8 cellular contexts compared by ENCODE assay signal in the genomic region with DNA sequence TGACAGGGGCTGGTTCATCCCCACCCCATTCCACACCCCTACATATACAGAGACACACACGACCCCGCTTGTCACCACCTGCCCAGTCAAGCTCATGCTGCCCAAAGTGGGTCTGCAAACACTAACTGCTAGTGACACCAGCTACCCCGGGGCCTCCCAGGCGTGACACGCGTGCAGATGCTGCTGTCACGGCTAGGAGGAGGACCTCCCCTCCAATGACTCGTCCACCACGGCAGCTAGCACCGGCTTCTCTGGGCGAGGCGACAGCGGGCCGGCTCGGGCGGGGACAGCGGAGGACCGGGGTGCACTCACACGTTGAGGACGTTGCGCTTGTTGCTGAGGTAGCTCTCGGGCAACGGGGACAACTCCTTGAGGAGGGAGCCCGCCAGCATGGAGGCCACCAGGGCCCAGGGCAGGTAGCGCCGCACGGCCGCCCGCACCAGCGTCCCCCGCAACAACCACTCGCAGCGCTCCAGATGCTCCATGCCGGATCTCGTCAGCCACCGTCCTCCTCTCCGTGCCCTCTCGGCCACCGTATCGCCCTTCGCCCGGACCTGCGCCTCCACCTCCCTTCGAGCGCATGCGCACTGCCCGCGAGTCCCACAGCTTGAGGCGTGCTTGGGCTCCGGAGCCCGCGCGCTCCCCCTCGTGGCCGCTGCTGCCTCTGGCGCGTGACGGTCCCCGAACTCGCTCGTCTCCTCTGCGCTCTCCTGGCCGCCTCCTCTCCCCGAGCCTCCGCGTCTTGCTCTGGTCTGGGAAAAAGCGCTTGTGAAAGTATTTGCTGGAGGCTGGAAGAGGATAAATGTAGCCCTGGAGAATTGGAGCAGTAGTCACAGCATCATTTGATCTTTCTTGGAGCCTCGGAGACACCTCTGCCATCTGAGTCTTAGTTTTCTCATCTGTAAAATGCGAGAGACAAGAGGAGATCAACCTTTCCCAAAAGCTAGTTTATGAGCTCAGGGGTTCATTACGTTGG. TPM values are rescaled to one million over a fixed set of nuclear protein-coding genes. Genes with fewer than 3 reads are reported as not detected.
A peak's percentile ranks its signal among the peaks of the same experiment; 100 is the strongest.
DNase-seq lines count a peak whose midpoint lies in the region; ATAC-seq and TF ChIP-seq lines count a peak whose summit lies in the region.

A gene with protein sequence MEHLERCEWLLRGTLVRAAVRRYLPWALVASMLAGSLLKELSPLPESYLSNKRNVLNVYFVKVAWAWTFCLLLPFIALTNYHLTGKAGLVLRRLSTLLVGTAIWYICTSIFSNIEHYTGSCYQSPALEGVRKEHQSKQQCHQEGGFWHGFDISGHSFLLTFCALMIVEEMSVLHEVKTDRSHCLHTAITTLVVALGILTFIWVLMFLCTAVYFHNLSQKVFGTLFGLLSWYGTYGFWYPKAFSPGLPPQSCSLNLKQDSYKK (minus strand): TSS at position 539 of the 976 bp plus-strand sequence. CDS start 54 bp downstream, at position 485.

- H3K36me3 Mint-ChIP-seq in Calu3 (ENCODE audit: insufficient read depth, unreplicated experiment) (peaks cover 25% of the 10 kb centered on the region), endodermal cell (ENCODE audit: low read depth) (peaks cover 5% of the 10 kb centered on the region)

- H3K36me3 ChIP-seq in endodermal cell (ENCODE audit: control insufficient read depth, insufficient read depth, low read length) (no peaks in the 10 kb centered on the region), mesodermal cell (ENCODE audit: control insufficient read depth, insufficient read depth, low read length) (peaks cover 2% of the 10 kb centered on the region)

- CTCF ChIA-PET in Calu3 (lab: Charles Lee), result interaction anchor here (0.6 to 4.7 kb wide), 15 partner anchors 9 to 300 kb away, joined by 3 to 56 read pairs (median 4); partner anchors contain the start of gene OSER1

- H3K9me3 Mint-ChIP-seq in Calu3 (ENCODE audit: low read depth, unreplicated experiment) (no peaks in the 10 kb centered on the region), endodermal cell (no peaks in the 10 kb centered on the region)

- peak; percentile 100 for DNase-seq in Calu3
- peak in 75 of 76 experiments; percentile 50 to 99 (median 95) for DNase-seq in HUDEP-2 (lab: John Stamatoyannopoulos, UW; ENCODE audit: unreplicated experiment in 76 of 76)
- DNase-seq in NOMO-1 treated with DMSO at 0.1 percent for 48 hours (lab: John Stamatoyannopoulos, UW; ENCODE audit: unreplicated experiment), result peak; percentile 91
- DNase-seq in activated CD8-positive, alpha-beta memory T cell treated with anti-CD3 and anti-CD28 coated beads, Interleukin-2, amount 50 U/mL, for 1 hour (ENCODE audit: extremely low read depth), result peak; percentile 95
- peak; percentile 99 for DNase-seq in endodermal cell
- DNase-seq in stimulated activated CD8-positive, alpha-beta memory T cell treated with anti-CD3 and anti-CD28 coated beads, Interleukin-15, amount 100 ng/mL, for 24 hours (ENCODE audit: low read depth), result peak; percentile 99

- peak within 1 kb of the TSS; percentile 98 for H3K4me3 Mint-ChIP-seq in Calu3 (ENCODE audit: low read depth, unreplicated experiment)
- peak within 1 kb of the TSS; percentile 73 for H3K4me3 Mint-ChIP-seq in endodermal cell

- H3K9ac ChIP-seq in endodermal cell (ENCODE audit: extremely low read depth, low read length, poor library complexity, severe bottlenecking), result peak within 1 kb of the TSS; percentile 32

- peak within 1 kb of the TSS; percentile 87 for H3K4me3 ChIP-seq in endodermal cell (ENCODE audit: low read length)
- peak within 1 kb of the TSS; percentile 65 for H3K4me3 ChIP-seq in mesodermal cell (ENCODE audit: extremely low read depth, insufficient read depth, low read length, poor library complexity, severe bottlenecking)

- H3K27ac Mint-ChIP-seq in Calu3 (ENCODE audit: unreplicated experiment) (peak within 1 kb of the TSS; percentile 83), endodermal cell (no peak within 1 kb of the TSS)

- intact Hi-C loops in Calu3 (cut with micrococcal nuclease; ENCODE audit: unreplicated experiment), result loop anchor here (1.0 to 5.0 kb wide), 2 partner anchors 76 to 94 kb away; no protein-coding TSS in a partner anchor

- 3 to 4% methylated on average over 45 to 70 of the region's 70 CpGs for WGBS in endodermal cell (ENCODE audit: insufficient coverage in 1 of 2, insufficient read length in 1 of 2), 2 experiments
- 1 to 3% methylated on average over 38 to 55 of the region's 70 CpGs for WGBS in mesodermal cell (ENCODE audit: insufficient coverage in 2 of 2), 2 experiments

- H3K9me3 ChIP-seq in endodermal cell (ENCODE audit: control insufficient read depth, low read length) (no peaks in the 10 kb centered on the region), mesodermal cell (ENCODE audit: control insufficient read depth, low read length) (no peaks in the 10 kb centered on the region)

- H3K27me3 Mint-ChIP-seq in Calu3 (ENCODE audit: unreplicated experiment) (no peaks in the 10 kb centered on the region), endodermal cell (ENCODE audit: insufficient read depth) (peaks cover 7% of the 10 kb centered on the region)

- BruUV-seq in Calu3 (replicated peaks; lab: Mats Ljungman, UMichigan), result no TSS peak

- H3K4me1 ChIP-seq in endodermal cell (ENCODE audit: control insufficient read depth, insufficient read depth, low read length) (peaks cover 9% of the 10 kb centered on the region), mesodermal cell (ENCODE audit: control insufficient read depth, insufficient read depth, low read length, poor library complexity, severe bottlenecking) (peaks cover 7% of the 10 kb centered on the region)

- ATAC-seq in GM21381 (IDR thresholded peaks at IDR 0.05; ENCODE audit: unreplicated experiment), result peak; percentile 92

- H3K4me1 Mint-ChIP-seq in Calu3 (ENCODE audit: low read depth, unreplicated experiment), result peaks cover 12% of the 10 kb centered on the region
- peaks cover 14% of the 10 kb centered on the region for H3K4me1 Mint-ChIP-seq in endodermal cell

- no peaks in the 10 kb centered on the region for H3K27me3 ChIP-seq in endodermal cell (ENCODE audit: control insufficient read depth, insufficient read depth, low read length, poor library complexity, severe bottlenecking)

- peak; percentile 98 for TF ChIP-seq CTCF in Calu3 (IDR thresholded peaks at IDR 0.05; ENCODE audit: unreplicated experiment)
- peak; percentile 96 for TF ChIP-seq CTCF in endodermal cell (conservative IDR thresholded peaks at IDR 0.05)

- H3K27ac ChIP-seq in endodermal cell (ENCODE audit: low read depth, low read length) (no peak within 1 kb of the TSS), mesodermal cell (ENCODE audit: low read depth, low read length, severe bottlenecking) (peak within 1 kb of the TSS; percentile 65)

RNA-seq across cellular contexts. Expression of the gene that starts here (rescaled TPM):
- total RNA-seq in Calu3 (2022), result 11.7 and 13.0 TPM in 2 replicates
- 1 to 10 TPM; 2.4 to 2.9 TPM for total RNA-seq in endodermal cell
- polyA plus RNA-seq in endodermal cell (2013, experiment 1 of 2), result 3.9 TPM
- polyA plus RNA-seq in endodermal cell (2013, experiment 2 of 2), result 4.1 TPM
- polyA plus RNA-seq in mesodermal cell (2013, experiment 1 of 2), result 3.7 TPM
- polyA plus RNA-seq in mesodermal cell (2013, experiment 2 of 2), result 3.5 TPM
